22 cellular contexts compared by ENCODE assay signal in genomic region chr20:39110819-39111136, GRCh38.
"Had no signal": no experiment of that assay in that cellular context is flagged by ENCODE, and none has a peak within 500 bp of the region (broad histone marks: within the 10 kb centered on the region; RNA-seq: fewer than 3 reads in every experiment).

No MANE protein-coding gene starts in this region.

- H3K4me3 ChIP-seq: esophagus muscularis mucosa, gastroesophageal sphincter, left ventricle myocardium inferior, lower lobe of right lung, right atrium auricular region, stomach, thoracic aorta, transverse colon had no signal

- H3K27ac Mint-ChIP-seq: dendritic cell treated with granulocyte-macrophage colony-stimulating factor and Interleukin-4, amounts not matched to agents 40 ng/mL and 50 ng/mL, for 4 days; effector memory CD8-positive, alpha-beta T cell; immature natural killer cell; memory B cell; mesothelial cell of epicardium; natural killer cell had no signal

- H3K9me3 ChIP-seq: lower lobe of right lung, right atrium auricular region, thoracic aorta, transverse colon had no signal

- H3K4me1 ChIP-seq: esophagus muscularis mucosa, lower lobe of right lung, right atrium auricular region, transverse colon had no signal

- H3K9me3 Mint-ChIP-seq: dendritic cell treated with granulocyte-macrophage colony-stimulating factor and Interleukin-4, amounts not matched to agents 40 ng/mL and 50 ng/mL, for 4 days; effector memory CD8-positive, alpha-beta T cell; mesothelial cell of epicardium; natural killer cell had no signal

- H3K4me3 Mint-ChIP-seq: dendritic cell treated with granulocyte-macrophage colony-stimulating factor and Interleukin-4, amounts not matched to agents 40 ng/mL and 50 ng/mL, for 4 days; effector memory CD8-positive, alpha-beta T cell; immature natural killer cell; memory B cell; mesothelial cell of epicardium; natural killer cell had no signal

- FAIRE-seq: colon, keratinocyte, small intestine had no signal

- ATAC-seq: effector memory CD8-positive, alpha-beta T cell; gastroesophageal sphincter; lower lobe of right lung; natural killer cell had no signal

- H3K27me3 ChIP-seq: right atrium auricular region had no signal

- H3K27ac ChIP-seq: epithelial cell of prostate, esophagus muscularis mucosa, gastroesophageal sphincter, left ventricle myocardium inferior, lower lobe of right lung, right atrium auricular region, stomach, thoracic aorta, transverse colon had no signal

- DNase-seq: effector memory CD8-positive, alpha-beta T cell; glutamatergic neuron; immature natural killer cell; left ventricle myocardium inferior; lower lobe of right lung; natural killer cell; small intestine; stimulated activated CD4-positive, alpha-beta T cell treated with anti-CD3 and anti-CD28 coated beads, Interleukin-12 subunit alpha, Interleukin-12 subunit beta, amount 100 ng/mL, for 4 hours; stimulated activated naive CD4-positive, alpha-beta T cell; stomach; substantia nigra; transverse colon had no signal

- H3K36me3 ChIP-seq: esophagus muscularis mucosa, gastroesophageal sphincter, left ventricle myocardium inferior, lower lobe of right lung, right atrium auricular region, stomach, thoracic aorta, transverse colon had no signal

- H3K36me3 Mint-ChIP-seq: memory B cell, mesothelial cell of epicardium, natural killer cell had no signal
